24 cellular contexts compared by ENCODE assay signal in the genomic region with DNA sequence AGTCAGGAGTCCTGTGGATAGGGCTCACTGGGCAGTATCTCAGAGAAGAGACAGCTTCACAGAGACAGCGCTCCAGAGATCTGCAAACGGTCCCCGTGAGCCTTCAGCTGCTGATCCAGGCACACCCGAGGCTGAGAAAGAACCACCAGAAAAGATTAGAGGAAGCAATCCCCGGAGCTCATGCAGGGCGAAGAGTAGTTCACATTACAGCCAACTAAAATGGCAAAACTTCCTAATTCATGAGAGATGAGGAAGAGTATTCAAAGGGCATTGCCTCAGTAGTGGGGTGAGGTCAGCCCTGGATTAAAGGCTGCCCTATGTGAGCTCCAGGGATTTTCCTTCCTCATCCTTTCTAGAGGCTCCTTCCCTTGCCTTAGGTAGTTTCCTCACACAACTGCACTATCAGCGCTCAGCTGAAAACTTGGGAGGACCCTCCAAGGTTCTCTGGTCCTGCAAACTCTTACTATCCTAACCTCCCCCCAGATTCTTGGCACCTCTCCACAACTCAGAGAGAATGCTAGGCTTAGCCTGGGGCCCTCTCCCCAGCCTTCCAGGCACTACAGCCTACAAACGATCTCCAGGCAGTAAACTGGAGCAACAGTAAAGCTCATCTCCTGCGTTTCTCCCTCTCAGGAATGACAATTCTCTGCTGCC. TPM values are rescaled to one million over a fixed set of nuclear protein-coding genes. Genes with fewer than 3 reads are reported as not detected.
DNase-seq lines count a peak whose midpoint lies in the region; ATAC-seq and TF ChIP-seq lines count a peak whose summit lies in the region.
"Had no signal": no experiment of that assay in that cellular context is flagged by ENCODE, and none has a peak within 500 bp of the region (broad histone marks: within the 10 kb centered on the region; RNA-seq: fewer than 3 reads in every experiment).

No MANE protein-coding gene starts in this region.

- H3K9me3 ChIP-seq in HEK293 (ENCODE audit: control insufficient read depth, insufficient read depth, low read depth, low read length) = no peaks in the 10 kb centered on the region
- no peaks in the 10 kb centered on the region for H3K9me3 ChIP-seq in lower lobe of right lung
- no peaks in the 10 kb centered on the region for H3K9me3 ChIP-seq in CD4-positive, alpha-beta memory T cell (ENCODE audit: control insufficient read depth in 1 of 2, low read length in 2 of 2)
- H3K9me3 ChIP-seq: thoracic aorta had no signal

- H3K4me3 Mint-ChIP-seq in MCF 10A (ENCODE audit: unreplicated experiment) = no peak overlapping the region
- no peak overlapping the region for H3K4me3 Mint-ChIP-seq in CD4-positive, alpha-beta memory T cell
- H3K4me3 Mint-ChIP-seq: CD4-positive, alpha-beta T cell; T-helper 1 cell treated with Interleukin-12 subunit alpha and Interleukin-12 subunit beta and Interleukin-4 antibody, amounts not matched to agents 30 μg/mL and 1 μg/mL, for 36 hours had no signal

- BruUV-seq in MCF 10A (replicated peaks; lab: Mats Ljungman, UMichigan) = no TSS peak

- peaks cover 5% of the 10 kb centered on the region; the same call in 1 of the 2 replicates for H3K4me1 ChIP-seq in HEK293 (ENCODE audit: control insufficient read depth, insufficient read depth, low read length)
- H3K4me1 ChIP-seq in lower lobe of right lung = no peaks in the 10 kb centered on the region
- H3K4me1 ChIP-seq in CD4-positive, alpha-beta memory T cell (ENCODE audit: insufficient read depth, low read length) = no peaks in the 10 kb centered on the region
- H3K4me1 ChIP-seq: foreskin keratinocyte had no signal

- H3K4me1 Mint-ChIP-seq in MCF 10A (ENCODE audit: insufficient read depth, unreplicated experiment) = no peaks in the 10 kb centered on the region
- H3K4me1 Mint-ChIP-seq in CD4-positive, alpha-beta memory T cell = no peaks in the 10 kb centered on the region

- no peaks in the 10 kb centered on the region for H3K9me3 Mint-ChIP-seq in MCF 10A (ENCODE audit: unreplicated experiment)
- no peaks in the 10 kb centered on the region for H3K9me3 Mint-ChIP-seq in CD4-positive, alpha-beta memory T cell
- H3K9me3 Mint-ChIP-seq: CD4-positive, alpha-beta T cell; T-helper 1 cell treated with Interleukin-12 subunit alpha and Interleukin-12 subunit beta and Interleukin-4 antibody, amounts not matched to agents 30 μg/mL and 1 μg/mL, for 36 hours had no signal

- intact Hi-C loops in lower lobe of right lung (cut with DNase I) (no loop called here), MCF 10A (cut with micrococcal nuclease) (no loop called here)
- intact Hi-C loops in CD4-positive, alpha-beta memory T cell (cut with micrococcal nuclease) = no loop called here

- POLR2A ChIA-PET in HEK293 (lab: Yijun Ruan, JAX) (interaction anchor here (1.4 kb wide), 1 partner anchor 13 kb away, joined by 3 read pairs; no protein-coding TSS in a partner anchor), MCF 10A (lab: Yijun Ruan, JAX) (no interaction called here)
- POLR2A ChIA-PET in CD4-positive, alpha-beta memory T cell (lab: Charles Lee; ENCODE audit: partially characterized antibody) = no interaction called here

- H3K27ac ChIP-seq in HEK293 (ENCODE audit: extremely low read depth, low read depth, low read length) (no peak overlapping the region), lower lobe of right lung (no peak overlapping the region)
- H3K27ac ChIP-seq in CD4-positive, alpha-beta memory T cell (ENCODE audit: low read depth, low read length) = no peak overlapping the region
- H3K27ac ChIP-seq: foreskin keratinocyte, thoracic aorta, VCaP had no signal

- peak; percentile 57 to 69 for ATAC-seq in lower lobe of right lung
- ATAC-seq: foreskin keratinocyte had no signal

- H3K36me3 Mint-ChIP-seq in MCF 10A (ENCODE audit: insufficient read depth, unreplicated experiment) = no peaks in the 10 kb centered on the region
- H3K36me3 Mint-ChIP-seq in CD4-positive, alpha-beta memory T cell = no peaks in the 10 kb centered on the region

- CTCF ChIA-PET in HEK293 (lab: Yijun Ruan, JAX) = interaction anchor here (1.0 to 1.2 kb wide), 3 partner anchors 17 to 76 kb away, joined by 3 to 4 read pairs (median 3); no protein-coding TSS in a partner anchor
- CTCF ChIA-PET in MCF 10A (lab: Yijun Ruan, JAX) = no interaction called here
- CTCF ChIA-PET in CD4-positive, alpha-beta memory T cell (lab: Charles Lee; ENCODE audit: partially characterized antibody) = interaction anchor here (0.6 kb wide), 1 partner anchor 510 kb away, joined by 3 read pairs; no protein-coding TSS in a partner anchor

- TF ChIP-seq CTCF in HEK293 (tag by site-specific recombination; IDR thresholded peaks at IDR 0.05) = no peak
- TF ChIP-seq CTCF in lower lobe of right lung (IDR thresholded peaks at IDR 0.05) = no peak
- no peak for TF ChIP-seq CTCF in MCF 10A (IDR thresholded peaks at IDR 0.05; ENCODE audit: unreplicated experiment)

- peaks cover 2% of the 10 kb centered on the region for H3K27me3 Mint-ChIP-seq in MCF 10A (ENCODE audit: insufficient read depth, unreplicated experiment)
- H3K27me3 Mint-ChIP-seq in CD4-positive, alpha-beta memory T cell = peaks cover 6 to 12% of the 10 kb centered on the region in 2 donors

- H3K4me3 ChIP-seq in HEK293 (ENCODE audit: low read depth, low read length) (no peak overlapping the region), lower lobe of right lung (no peak overlapping the region)
- no peak overlapping the region for H3K4me3 ChIP-seq in CD4-positive, alpha-beta memory T cell (ENCODE audit: low read length in 2 of 2)
- H3K4me3 ChIP-seq: thoracic aorta had no signal

- H3K27ac Mint-ChIP-seq in MCF 10A (ENCODE audit: low read depth, unreplicated experiment) = no peak overlapping the region
- no peak overlapping the region for H3K27ac Mint-ChIP-seq in CD4-positive, alpha-beta memory T cell
- H3K27ac Mint-ChIP-seq: CD4-positive, alpha-beta T cell; T-helper 1 cell treated with Interleukin-12 subunit alpha and Interleukin-12 subunit beta and Interleukin-4 antibody, amounts not matched to agents 30 μg/mL and 1 μg/mL, for 36 hours had no signal

- DNase-seq in SKM-1 treated with dmso at 0.1 percent for 144 hours (lab: John Stamatoyannopoulos, UW; ENCODE audit: unreplicated experiment) = peak; percentile 63
- no peak for DNase-seq in lower lobe of right lung
- no peak for DNase-seq in MCF 10A (ENCODE audit: unreplicated experiment)
- no peak for DNase-seq in NCI-H2029 (lab: John Stamatoyannopoulos, UW)
- no peak for DNase-seq in CD4-positive, alpha-beta memory T cell
- DNase-seq: activated gamma-delta T cell; CD4-positive, alpha-beta T cell; DMS153; foreskin keratinocyte; GDM1; NCI-H1417; NCI-H524; SHP77 had no signal

- H3K36me3 ChIP-seq in HEK293 (ENCODE audit: control insufficient read depth in 2 of 2, insufficient read depth in 1 of 2, low read length in 2 of 2) (no peaks in the 10 kb centered on the region), lower lobe of right lung (no peaks in the 10 kb centered on the region)
- H3K36me3 ChIP-seq in CD4-positive, alpha-beta memory T cell (ENCODE audit: insufficient read depth, low read length) = no peaks in the 10 kb centered on the region
- H3K36me3 ChIP-seq: thoracic aorta had no signal

- H3K27me3 ChIP-seq in lower lobe of right lung (ENCODE audit: low read depth) = no peaks in the 10 kb centered on the region
- no peaks in the 10 kb centered on the region for H3K27me3 ChIP-seq in CD4-positive, alpha-beta memory T cell (ENCODE audit: insufficient read depth, low read length)

TF ChIP-seq in HEK293, 187 proteins besides CTCF, POLR2A, EP300 and RAD21 (continues in another document):
- TF ChIP-seq, protein P1, sequence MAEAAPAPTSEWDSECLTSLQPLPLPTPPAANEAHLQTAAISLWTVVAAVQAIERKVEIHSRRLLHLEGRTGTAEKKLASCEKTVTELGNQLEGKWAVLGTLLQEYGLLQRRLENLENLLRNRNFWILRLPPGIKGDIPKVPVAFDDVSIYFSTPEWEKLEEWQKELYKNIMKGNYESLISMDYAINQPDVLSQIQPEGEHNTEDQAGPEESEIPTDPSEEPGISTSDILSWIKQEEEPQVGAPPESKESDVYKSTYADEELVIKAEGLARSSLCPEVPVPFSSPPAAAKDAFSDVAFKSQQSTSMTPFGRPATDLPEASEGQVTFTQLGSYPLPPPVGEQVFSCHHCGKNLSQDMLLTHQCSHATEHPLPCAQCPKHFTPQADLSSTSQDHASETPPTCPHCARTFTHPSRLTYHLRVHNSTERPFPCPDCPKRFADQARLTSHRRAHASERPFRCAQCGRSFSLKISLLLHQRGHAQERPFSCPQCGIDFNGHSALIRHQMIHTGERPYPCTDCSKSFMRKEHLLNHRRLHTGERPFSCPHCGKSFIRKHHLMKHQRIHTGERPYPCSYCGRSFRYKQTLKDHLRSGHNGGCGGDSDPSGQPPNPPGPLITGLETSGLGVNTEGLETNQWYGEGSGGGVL (tag by site-specific recombination; IDR thresholded peaks at IDR 0.05) = 0 out of 2 replicates have a peak, but pooled peaks have one; percentile 9
- TF ChIP-seq ZNF292 (tag by site-specific recombination; IDR thresholded peaks at IDR 0.05; ENCODE audit: borderline replicate concordance, low read depth) = no peak

RNA-seq across cellular contexts. Expression of gene SCN4B, which starts 23.7 kb away (rescaled TPM):
- total RNA-seq in lower lobe of right lung (6.0 TPM), MCF 10A (2022) (0.32 TPM in 1 of 2 replicates, not detected in the other)
- not detected for total RNA-seq in CD4-positive, alpha-beta memory T cell
- not detected for polyA plus RNA-seq in CD4-positive, alpha-beta memory T cell
- total RNA-seq: CD4-positive, alpha-beta T cell; HT1080; LHCN-M2 had no signal

RNA-seq across cellular contexts. Expression of gene SMIM35, which starts 42.2 kb away (rescaled TPM):
- total RNA-seq in lower lobe of right lung (not detected), MCF 10A (2022) (not detected in 2 replicates)
- under 1 TPM; 0.44 to 0.55 TPM for total RNA-seq in CD4-positive, alpha-beta memory T cell
- under 1 TPM; 0.21 to 0.76 TPM for polyA plus RNA-seq in CD4-positive, alpha-beta memory T cell
- total RNA-seq: dermis microvascular lymphatic vessel endothelial cell, foreskin keratinocyte, H4, HT1080, kidney epithelial cell, LHCN-M2, renal cortical epithelial cell, thoracic aorta had no signal
- polyA plus RNA-seq: foreskin keratinocyte had no signal

RNA-seq across cellular contexts. Expression of gene SCN2B, which starts 47.5 kb away (rescaled TPM):
- total RNA-seq in lower lobe of right lung (1.6 TPM), MCF 10A (2022) (not detected in 2 replicates)
- not detected for total RNA-seq in CD4-positive, alpha-beta memory T cell
- polyA plus RNA-seq in CD4-positive, alpha-beta memory T cell = not detected
- total RNA-seq: CD4-positive, alpha-beta T cell; dermis microvascular lymphatic vessel endothelial cell; H4; HT1080; LHCN-M2; mononuclear cell had no signal

RNA-seq across cellular contexts. Expression of gene TMPRSS4, which starts 52.1 kb away (rescaled TPM):
- total RNA-seq in lower lobe of right lung (7.9 TPM), MCF 10A (2022) (not detected in 2 replicates)
- under 1 TPM in 1 of 2 experiments, not detected in 1; 0.33 TPM for total RNA-seq in CD4-positive, alpha-beta memory T cell
- not detected for polyA plus RNA-seq in CD4-positive, alpha-beta memory T cell
- total RNA-seq: CD4-positive, alpha-beta T cell; dermis microvascular lymphatic vessel endothelial cell; H4; HT1080; LHCN-M2; mononuclear cell had no signal
